1 cellular context compared by ENCODE assay signal in genomic region chr3:13470894-13471574, GRCh38.
TF ChIP-seq lines count a peak whose summit lies in the region.

No MANE protein-coding gene starts in this region.

TF ChIP-seq in K562, 482 proteins besides CTCF, POLR2A, EP300 and RAD21:
- TF ChIP-seq, protein P1, sequence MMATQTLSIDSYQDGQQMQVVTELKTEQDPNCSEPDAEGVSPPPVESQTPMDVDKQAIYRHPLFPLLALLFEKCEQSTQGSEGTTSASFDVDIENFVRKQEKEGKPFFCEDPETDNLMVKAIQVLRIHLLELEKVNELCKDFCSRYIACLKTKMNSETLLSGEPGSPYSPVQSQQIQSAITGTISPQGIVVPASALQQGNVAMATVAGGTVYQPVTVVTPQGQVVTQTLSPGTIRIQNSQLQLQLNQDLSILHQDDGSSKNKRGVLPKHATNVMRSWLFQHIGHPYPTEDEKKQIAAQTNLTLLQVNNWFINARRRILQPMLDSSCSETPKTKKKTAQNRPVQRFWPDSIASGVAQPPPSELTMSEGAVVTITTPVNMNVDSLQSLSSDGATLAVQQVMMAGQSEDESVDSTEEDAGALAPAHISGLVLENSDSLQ (IDR thresholded peaks at IDR 0.05), result peak; percentile 16; the same call in 1 of the 2 replicates
- TF ChIP-seq ZNF551 (CRISPR knock-in tag; IDR thresholded peaks at IDR 0.05) (no peak), PRDM10 (IDR thresholded peaks at IDR 0.05; ENCODE audit: partially characterized antibody) (peak; percentile 76), CREM (IDR thresholded peaks at IDR 0.05; ENCODE audit: low read depth) (0 out of 2 replicates have a peak, but pooled peaks have one; percentile 11)
- TF ChIP-seq, protein P2, sequence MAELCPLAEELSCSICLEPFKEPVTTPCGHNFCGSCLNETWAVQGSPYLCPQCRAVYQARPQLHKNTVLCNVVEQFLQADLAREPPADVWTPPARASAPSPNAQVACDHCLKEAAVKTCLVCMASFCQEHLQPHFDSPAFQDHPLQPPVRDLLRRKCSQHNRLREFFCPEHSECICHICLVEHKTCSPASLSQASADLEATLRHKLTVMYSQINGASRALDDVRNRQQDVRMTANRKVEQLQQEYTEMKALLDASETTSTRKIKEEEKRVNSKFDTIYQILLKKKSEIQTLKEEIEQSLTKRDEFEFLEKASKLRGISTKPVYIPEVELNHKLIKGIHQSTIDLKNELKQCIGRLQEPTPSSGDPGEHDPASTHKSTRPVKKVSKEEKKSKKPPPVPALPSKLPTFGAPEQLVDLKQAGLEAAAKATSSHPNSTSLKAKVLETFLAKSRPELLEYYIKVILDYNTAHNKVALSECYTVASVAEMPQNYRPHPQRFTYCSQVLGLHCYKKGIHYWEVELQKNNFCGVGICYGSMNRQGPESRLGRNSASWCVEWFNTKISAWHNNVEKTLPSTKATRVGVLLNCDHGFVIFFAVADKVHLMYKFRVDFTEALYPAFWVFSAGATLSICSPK (IDR thresholded peaks at IDR 0.05; ENCODE audit: borderline replicate concordance), result no peak
